1 cellular context compared by ENCODE assay signal in the genomic region with DNA sequence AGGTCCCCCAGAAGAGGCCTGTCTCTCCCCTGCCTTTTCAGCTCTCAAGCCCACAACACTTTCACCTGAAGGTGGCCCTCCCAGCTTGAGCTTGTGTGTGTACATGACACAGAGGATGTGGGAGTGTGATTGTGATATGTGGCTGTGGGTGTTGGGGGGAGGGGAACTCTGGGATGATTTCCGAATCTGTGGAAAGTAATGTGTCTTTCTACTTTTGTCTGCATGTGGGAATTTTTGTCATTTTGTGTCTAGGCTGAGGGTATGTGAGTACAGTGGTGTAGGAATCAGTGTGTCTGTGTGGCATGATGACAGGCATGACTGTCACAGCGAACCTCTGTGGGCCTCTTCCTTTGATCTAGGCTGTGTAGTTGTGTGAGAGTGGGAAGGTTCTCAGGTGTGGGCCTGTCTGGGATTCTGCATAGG.
TF ChIP-seq lines count a peak whose summit lies in the region.

No MANE protein-coding gene starts in this region.

TF ChIP-seq in HEK293, 187 proteins besides CTCF, POLR2A, EP300 and RAD21:
- TF ChIP-seq ZNF335 (tag by site-specific recombination; conservative IDR thresholded peaks at IDR 0.05) (peak; percentile 40), ZBTB1 (tag by site-specific recombination; IDR thresholded peaks at IDR 0.05) (no peak), ZNF629 (tag by site-specific recombination; IDR thresholded peaks at IDR 0.05) (no peak), ZNF596 (tag by site-specific recombination; IDR thresholded peaks at IDR 0.05) (no peak), ZNF670 (tag by site-specific recombination; IDR thresholded peaks at IDR 0.05; ENCODE audit: low read depth) (no peak), SCRT2 (tag by site-specific recombination; IDR thresholded peaks at IDR 0.05) (no peak), ZFP37 (tag by site-specific recombination; IDR thresholded peaks at IDR 0.05) (no peak), ZNF366 (tag by site-specific recombination; conservative IDR thresholded peaks at IDR 0.05) (no peak), ZBTB48 (tag by site-specific recombination; IDR thresholded peaks at IDR 0.05) (no peak), ZNF133 (tag by site-specific recombination; IDR thresholded peaks at IDR 0.05) (no peak), EGR2 (tag by site-specific recombination; IDR thresholded peaks at IDR 0.05; ENCODE audit: low read depth) (peak; percentile 93), ZFP3 (tag by site-specific recombination; IDR thresholded peaks at IDR 0.05; ENCODE audit: low read depth) (no peak), ZNF785 (tag by site-specific recombination; IDR thresholded peaks at IDR 0.05) (no peak), ZNF843 (tag by site-specific recombination; IDR thresholded peaks at IDR 0.05) (no peak), REPIN1 (tag by site-specific recombination; IDR thresholded peaks at IDR 0.05; ENCODE audit: low read depth) (no peak), ZFHX2 (tag by site-specific recombination; conservative IDR thresholded peaks at IDR 0.05) (peak; percentile 88), ZNF324 (tag by site-specific recombination; IDR thresholded peaks at IDR 0.05) (no peak)
- TF ChIP-seq, protein P1, sequence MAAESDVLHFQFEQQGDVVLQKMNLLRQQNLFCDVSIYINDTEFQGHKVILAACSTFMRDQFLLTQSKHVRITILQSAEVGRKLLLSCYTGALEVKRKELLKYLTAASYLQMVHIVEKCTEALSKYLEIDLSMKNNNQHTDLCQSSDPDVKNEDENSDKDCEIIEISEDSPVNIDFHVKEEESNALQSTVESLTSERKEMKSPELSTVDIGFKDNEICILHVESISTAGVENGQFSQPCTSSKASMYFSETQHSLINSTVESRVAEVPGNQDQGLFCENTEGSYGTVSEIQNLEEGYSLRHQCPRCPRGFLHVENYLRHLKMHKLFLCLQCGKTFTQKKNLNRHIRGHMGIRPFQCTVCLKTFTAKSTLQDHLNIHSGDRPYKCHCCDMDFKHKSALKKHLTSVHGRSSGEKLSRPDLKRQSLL (tag by site-specific recombination; IDR thresholded peaks at IDR 0.05), result no peak
TF ChIP-seq in HEK293: peak in this region for 3.
